ENCODE assay signal across 1 cellular context in genomic region chr19:55145241-55145640, GRCh38.
TF ChIP-seq lines count a peak whose summit lies in the region.

No MANE protein-coding gene starts in this region.

TF ChIP-seq in GM23338, 12 proteins besides CTCF, POLR2A, EP300 and RAD21 (continued from another document):
- TF ChIP-seq, protein P1, sequence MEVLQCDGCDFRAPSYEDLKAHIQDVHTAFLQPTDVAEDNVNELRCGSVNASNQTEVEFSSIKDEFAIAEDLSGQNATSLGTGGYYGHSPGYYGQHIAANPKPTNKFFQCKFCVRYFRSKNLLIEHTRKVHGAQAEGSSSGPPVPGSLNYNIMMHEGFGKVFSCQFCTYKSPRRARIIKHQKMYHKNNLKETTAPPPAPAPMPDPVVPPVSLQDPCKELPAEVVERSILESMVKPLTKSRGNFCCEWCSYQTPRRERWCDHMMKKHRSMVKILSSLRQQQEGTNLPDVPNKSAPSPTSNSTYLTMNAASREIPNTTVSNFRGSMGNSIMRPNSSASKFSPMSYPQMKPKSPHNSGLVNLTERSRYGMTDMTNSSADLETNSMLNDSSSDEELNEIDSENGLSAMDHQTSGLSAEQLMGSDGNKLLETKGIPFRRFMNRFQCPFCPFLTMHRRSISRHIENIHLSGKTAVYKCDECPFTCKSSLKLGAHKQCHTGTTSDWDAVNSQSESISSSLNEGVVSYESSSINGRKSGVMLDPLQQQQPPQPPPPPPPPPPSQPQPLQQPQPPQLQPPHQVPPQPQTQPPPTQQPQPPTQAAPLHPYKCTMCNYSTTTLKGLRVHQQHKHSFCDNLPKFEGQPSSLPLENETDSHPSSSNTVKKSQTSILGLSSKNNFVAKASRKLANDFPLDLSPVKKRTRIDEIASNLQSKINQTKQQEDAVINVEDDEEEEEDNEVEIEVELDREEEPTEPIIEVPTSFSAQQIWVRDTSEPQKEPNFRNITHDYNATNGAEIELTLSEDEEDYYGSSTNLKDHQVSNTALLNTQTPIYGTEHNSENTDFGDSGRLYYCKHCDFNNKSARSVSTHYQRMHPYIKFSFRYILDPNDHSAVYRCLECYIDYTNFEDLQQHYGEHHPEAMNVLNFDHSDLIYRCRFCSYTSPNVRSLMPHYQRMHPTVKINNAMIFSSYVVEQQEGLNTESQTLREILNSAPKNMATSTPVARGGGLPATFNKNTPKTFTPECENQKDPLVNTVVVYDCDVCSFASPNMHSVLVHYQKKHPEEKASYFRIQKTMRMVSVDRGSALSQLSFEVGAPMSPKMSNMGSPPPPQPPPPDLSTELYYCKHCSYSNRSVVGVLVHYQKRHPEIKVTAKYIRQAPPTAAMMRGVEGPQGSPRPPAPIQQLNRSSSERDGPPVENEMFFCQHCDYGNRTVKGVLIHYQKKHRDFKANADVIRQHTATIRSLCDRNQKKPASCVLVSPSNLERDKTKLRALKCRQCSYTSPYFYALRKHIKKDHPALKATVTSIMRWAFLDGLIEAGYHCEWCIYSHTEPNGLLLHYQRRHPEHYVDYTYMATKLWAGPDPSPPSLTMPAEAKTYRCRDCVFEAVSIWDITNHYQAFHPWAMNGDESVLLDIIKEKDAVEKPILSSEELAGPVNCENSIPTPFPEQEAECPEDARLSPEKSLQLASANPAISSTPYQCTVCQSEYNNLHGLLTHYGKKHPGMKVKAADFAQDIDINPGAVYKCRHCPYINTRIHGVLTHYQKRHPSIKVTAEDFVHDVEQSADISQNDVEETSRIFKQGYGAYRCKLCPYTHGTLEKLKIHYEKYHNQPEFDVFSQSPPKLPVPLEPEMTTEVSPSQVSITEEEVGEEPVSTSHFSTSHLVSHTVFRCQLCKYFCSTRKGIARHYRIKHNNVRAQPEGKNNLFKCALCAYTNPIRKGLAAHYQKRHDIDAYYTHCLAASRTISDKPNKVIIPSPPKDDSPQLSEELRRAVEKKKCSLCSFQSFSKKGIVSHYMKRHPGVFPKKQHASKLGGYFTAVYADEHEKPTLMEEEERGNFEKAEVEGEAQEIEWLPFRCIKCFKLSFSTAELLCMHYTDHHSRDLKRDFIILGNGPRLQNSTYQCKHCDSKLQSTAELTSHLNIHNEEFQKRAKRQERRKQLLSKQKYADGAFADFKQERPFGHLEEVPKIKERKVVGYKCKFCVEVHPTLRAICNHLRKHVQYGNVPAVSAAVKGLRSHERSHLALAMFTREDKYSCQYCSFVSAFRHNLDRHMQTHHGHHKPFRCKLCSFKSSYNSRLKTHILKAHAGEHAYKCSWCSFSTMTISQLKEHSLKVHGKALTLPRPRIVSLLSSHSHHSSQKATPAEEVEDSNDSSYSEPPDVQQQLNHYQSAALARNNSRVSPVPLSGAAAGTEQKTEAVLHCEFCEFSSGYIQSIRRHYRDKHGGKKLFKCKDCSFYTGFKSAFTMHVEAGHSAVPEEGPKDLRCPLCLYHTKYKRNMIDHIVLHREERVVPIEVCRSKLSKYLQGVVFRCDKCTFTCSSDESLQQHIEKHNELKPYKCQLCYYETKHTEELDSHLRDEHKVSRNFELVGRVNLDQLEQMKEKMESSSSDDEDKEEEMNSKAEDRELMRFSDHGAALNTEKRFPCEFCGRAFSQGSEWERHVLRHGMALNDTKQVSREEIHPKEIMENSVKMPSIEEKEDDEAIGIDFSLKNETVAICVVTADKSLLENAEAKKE (CRISPR knock-in tag; IDR thresholded peaks at IDR 0.05): no peak
- no peak for TF ChIP-seq ETS1 (IDR thresholded peaks at IDR 0.05)
- TF ChIP-seq ZNF114 (CRISPR knock-in tag; IDR thresholded peaks at IDR 0.05): no peak
- no peak for TF ChIP-seq CREB1 (CRISPR knock-in tag; IDR thresholded peaks at IDR 0.05; ENCODE audit: low read depth)
- TF ChIP-seq, protein P2, sequence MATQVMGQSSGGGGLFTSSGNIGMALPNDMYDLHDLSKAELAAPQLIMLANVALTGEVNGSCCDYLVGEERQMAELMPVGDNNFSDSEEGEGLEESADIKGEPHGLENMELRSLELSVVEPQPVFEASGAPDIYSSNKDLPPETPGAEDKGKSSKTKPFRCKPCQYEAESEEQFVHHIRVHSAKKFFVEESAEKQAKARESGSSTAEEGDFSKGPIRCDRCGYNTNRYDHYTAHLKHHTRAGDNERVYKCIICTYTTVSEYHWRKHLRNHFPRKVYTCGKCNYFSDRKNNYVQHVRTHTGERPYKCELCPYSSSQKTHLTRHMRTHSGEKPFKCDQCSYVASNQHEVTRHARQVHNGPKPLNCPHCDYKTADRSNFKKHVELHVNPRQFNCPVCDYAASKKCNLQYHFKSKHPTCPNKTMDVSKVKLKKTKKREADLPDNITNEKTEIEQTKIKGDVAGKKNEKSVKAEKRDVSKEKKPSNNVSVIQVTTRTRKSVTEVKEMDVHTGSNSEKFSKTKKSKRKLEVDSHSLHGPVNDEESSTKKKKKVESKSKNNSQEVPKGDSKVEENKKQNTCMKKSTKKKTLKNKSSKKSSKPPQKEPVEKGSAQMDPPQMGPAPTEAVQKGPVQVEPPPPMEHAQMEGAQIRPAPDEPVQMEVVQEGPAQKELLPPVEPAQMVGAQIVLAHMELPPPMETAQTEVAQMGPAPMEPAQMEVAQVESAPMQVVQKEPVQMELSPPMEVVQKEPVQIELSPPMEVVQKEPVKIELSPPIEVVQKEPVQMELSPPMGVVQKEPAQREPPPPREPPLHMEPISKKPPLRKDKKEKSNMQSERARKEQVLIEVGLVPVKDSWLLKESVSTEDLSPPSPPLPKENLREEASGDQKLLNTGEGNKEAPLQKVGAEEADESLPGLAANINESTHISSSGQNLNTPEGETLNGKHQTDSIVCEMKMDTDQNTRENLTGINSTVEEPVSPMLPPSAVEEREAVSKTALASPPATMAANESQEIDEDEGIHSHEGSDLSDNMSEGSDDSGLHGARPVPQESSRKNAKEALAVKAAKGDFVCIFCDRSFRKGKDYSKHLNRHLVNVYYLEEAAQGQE (IDR thresholded peaks at IDR 0.05; ENCODE audit: unreplicated experiment): no peak
- no peak for TF ChIP-seq EZH2phosphoT487 (IDR thresholded peaks at IDR 0.05; ENCODE audit: unreplicated experiment)
- TF ChIP-seq POLR2AphosphoS5 (IDR thresholded peaks at IDR 0.05; ENCODE audit: low read depth): no peak
